Comparison of ENCODE assay signal across 8 cellular contexts in the genomic region with DNA sequence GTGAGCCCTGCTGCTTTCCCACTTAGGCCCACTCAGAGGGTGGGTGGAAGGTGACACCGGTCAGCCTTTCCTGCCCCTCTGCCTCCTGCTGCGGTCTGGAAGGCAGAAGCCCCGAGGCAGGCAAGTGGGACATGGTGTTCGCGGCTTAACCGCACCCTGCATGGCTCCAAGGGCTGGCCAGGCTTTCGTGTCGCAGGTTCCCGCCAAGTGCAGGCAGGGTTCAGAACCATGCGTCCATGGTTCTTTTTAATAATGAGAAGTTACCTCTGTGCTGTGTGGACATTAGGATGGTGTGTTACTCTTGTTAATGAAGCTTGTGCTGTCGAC. TPM values are rescaled to one million over a fixed set of nuclear protein-coding genes. Genes with fewer than 3 reads are reported as not detected.
DNase-seq lines count a peak whose midpoint lies in the region; ATAC-seq and TF ChIP-seq lines count a peak whose summit lies in the region.

No MANE protein-coding gene starts in this region.

- H3K4me3 ChIP-seq in heart right ventricle (peak overlapping the region; percentile 53 to 93 (median 86)), SJSA1 (peak overlapping the region; percentile 88), skin epidermis (peak overlapping the region; percentile 52 to 95 (median 87))

- whole genome bisulfite sequencing in heart right ventricle, 2 donors: 3 to 7% methylated on average over 11 of the region's 11 CpGs

- peaks cover 0 to 6% (median 0%) of the 10 kb centered on the region in 9 donors for H3K36me3 ChIP-seq in heart right ventricle
- peaks cover 12% of the 10 kb centered on the region for H3K36me3 ChIP-seq in SJSA1

- TF ChIP-seq CTCF in heart right ventricle (IDR thresholded peaks at IDR 0.05) (no peak), foreskin keratinocyte (conservative IDR thresholded peaks at IDR 0.05) (no peak), GM10266 (IDR thresholded peaks at IDR 0.05; ENCODE audit: control insufficient read depth, insufficient read depth, low read depth, missing control alignments) (no peak)

- intact Hi-C loops in heart right ventricle (cut with DNase I): loop anchor here in 6 of 10 donors (5.0 to 10.0 kb wide), 7 partner anchors 33 to 385 kb away; no protein-coding TSS in a partner anchor
- intact Hi-C loops in Right ventricle myocardium superior (cut with DNase I): no loop called here

- DNase-seq in heart right ventricle (no peak), Right ventricle myocardium superior (no peak), SJSA1 (ENCODE audit: low read depth in 1 of 2, low spot score in 2 of 2) (no peak), foreskin keratinocyte (no peak), 8988T (no peak), GM10266 (ENCODE audit: extremely low spot score) (no peak), NCI-H2107 (lab: John Stamatoyannopoulos, UW) (no peak)

- H3K27me3 ChIP-seq in heart right ventricle: peaks cover 0 to 12% (median 0%) of the 10 kb centered on the region in 7 donors
- no peaks in the 10 kb centered on the region for H3K27me3 ChIP-seq in SJSA1 (replicated peaks)
- no peaks in the 10 kb centered on the region for H3K27me3 ChIP-seq in foreskin keratinocyte

- H3K27ac ChIP-seq in heart right ventricle (peak overlapping the region in 9 of 10 donors; percentile 72 to 92 (median 83)), SJSA1 (peak overlapping the region; percentile 27; the same call in 1 of the 2 replicates), foreskin keratinocyte (peak overlapping the region; percentile 69), skin epidermis (peak overlapping the region in 18 of 21 experiments; percentile 29 to 94 (median 82))

- H3K4me1 ChIP-seq in heart right ventricle (peaks cover 0 to 25% (median 15%) of the 10 kb centered on the region in 9 donors), SJSA1 (replicated peaks) (peaks cover 19% of the 10 kb centered on the region), foreskin keratinocyte (peaks cover 14% of the 10 kb centered on the region)

- ATAC-seq in heart right ventricle (peak in 4 of 8 donors; percentile 6 to 79 (median 38)), Right ventricle myocardium superior (ENCODE audit: poor library complexity) (no peak), foreskin keratinocyte (peak; percentile 19)

- no peaks in the 10 kb centered on the region for H3K9me3 ChIP-seq in heart right ventricle
- no peaks in the 10 kb centered on the region for H3K9me3 ChIP-seq in SJSA1 (replicated peaks)

RNA-seq across cellular contexts. Expression of gene DGKH, which starts 1.0 kb away (rescaled TPM):
- total RNA-seq in heart right ventricle: 10 to 100 TPM in 1 of 10 donors, 1 to 10 TPM in 9; 4.7 to 11.0 (median 8.1) TPM
- 1 to 10 TPM; 1.2 to 2.7 TPM for polyA plus RNA-seq in heart right ventricle
- 4.2 TPM for total RNA-seq in Right ventricle myocardium superior
- 5.6 and 11.3 TPM in 2 replicates for total RNA-seq in SJSA1 (2014; rRNA removed; shearing (Covaris generic))
- 11.5 and 12.0 TPM in 2 replicates for total RNA-seq in foreskin keratinocyte
- polyA plus RNA-seq in foreskin keratinocyte: 2.9 TPM in 2 replicates

Comparison
In these comparisons a context has a peak if more than half of its experiments do, and no peak if none do; other contexts are left out.
1. H3K27ac ChIP-seq: peak in every context shown above with its lines; median percentile 83 in heart right ventricle; 82 in skin epidermis; 69 in foreskin keratinocyte; 27 in SJSA1.